Comparison of ENCODE assay signal across 2 cellular contexts in the genomic region with DNA sequence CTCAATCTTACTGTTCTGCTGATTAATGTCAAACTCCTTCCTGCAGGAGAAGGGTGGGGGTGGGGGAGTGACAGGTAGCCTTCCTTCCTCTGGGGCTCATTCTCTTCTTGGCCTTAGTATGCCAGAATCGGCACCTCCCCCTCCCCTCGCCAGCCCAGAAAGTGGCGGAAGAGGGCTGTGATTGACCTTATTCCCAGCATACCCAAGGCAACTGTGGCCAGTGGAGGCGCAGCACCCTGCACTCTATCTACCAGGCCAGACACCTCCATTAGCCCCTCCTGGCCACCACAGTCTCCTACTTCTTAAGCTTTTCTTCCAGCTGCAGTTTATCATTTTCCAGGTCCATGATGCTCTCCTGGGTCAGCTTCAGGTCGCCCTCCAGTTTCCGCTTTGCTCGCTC.
TF ChIP-seq lines count a peak whose summit lies in the region.

No MANE protein-coding gene starts in this region.

TF ChIP-seq in GM23338, 12 proteins besides CTCF, POLR2A, EP300 and RAD21 (continues in another document):
- TF ChIP-seq ZNF331 (CRISPR knock-in tag; IDR thresholded peaks at IDR 0.05; ENCODE audit: low read depth) (no peak), JUNB (IDR thresholded peaks at IDR 0.05; ENCODE audit: unreplicated experiment) (no peak), CREB1 (CRISPR knock-in tag; IDR thresholded peaks at IDR 0.05; ENCODE audit: low read depth) (no peak), STAT1 (IDR thresholded peaks at IDR 0.05; ENCODE audit: unreplicated experiment) (no peak), REST (IDR thresholded peaks at IDR 0.05; ENCODE audit: unreplicated experiment) (no peak), EZH2phosphoT487 (IDR thresholded peaks at IDR 0.05; ENCODE audit: unreplicated experiment) (no peak), EZH2 (IDR thresholded peaks at IDR 0.05; ENCODE audit: low read depth, unreplicated experiment) (no peak), NANOG (IDR thresholded peaks at IDR 0.05; ENCODE audit: borderline replicate concordance) (no peak), ETS1 (IDR thresholded peaks at IDR 0.05) (no peak)
- TF ChIP-seq, protein P1, sequence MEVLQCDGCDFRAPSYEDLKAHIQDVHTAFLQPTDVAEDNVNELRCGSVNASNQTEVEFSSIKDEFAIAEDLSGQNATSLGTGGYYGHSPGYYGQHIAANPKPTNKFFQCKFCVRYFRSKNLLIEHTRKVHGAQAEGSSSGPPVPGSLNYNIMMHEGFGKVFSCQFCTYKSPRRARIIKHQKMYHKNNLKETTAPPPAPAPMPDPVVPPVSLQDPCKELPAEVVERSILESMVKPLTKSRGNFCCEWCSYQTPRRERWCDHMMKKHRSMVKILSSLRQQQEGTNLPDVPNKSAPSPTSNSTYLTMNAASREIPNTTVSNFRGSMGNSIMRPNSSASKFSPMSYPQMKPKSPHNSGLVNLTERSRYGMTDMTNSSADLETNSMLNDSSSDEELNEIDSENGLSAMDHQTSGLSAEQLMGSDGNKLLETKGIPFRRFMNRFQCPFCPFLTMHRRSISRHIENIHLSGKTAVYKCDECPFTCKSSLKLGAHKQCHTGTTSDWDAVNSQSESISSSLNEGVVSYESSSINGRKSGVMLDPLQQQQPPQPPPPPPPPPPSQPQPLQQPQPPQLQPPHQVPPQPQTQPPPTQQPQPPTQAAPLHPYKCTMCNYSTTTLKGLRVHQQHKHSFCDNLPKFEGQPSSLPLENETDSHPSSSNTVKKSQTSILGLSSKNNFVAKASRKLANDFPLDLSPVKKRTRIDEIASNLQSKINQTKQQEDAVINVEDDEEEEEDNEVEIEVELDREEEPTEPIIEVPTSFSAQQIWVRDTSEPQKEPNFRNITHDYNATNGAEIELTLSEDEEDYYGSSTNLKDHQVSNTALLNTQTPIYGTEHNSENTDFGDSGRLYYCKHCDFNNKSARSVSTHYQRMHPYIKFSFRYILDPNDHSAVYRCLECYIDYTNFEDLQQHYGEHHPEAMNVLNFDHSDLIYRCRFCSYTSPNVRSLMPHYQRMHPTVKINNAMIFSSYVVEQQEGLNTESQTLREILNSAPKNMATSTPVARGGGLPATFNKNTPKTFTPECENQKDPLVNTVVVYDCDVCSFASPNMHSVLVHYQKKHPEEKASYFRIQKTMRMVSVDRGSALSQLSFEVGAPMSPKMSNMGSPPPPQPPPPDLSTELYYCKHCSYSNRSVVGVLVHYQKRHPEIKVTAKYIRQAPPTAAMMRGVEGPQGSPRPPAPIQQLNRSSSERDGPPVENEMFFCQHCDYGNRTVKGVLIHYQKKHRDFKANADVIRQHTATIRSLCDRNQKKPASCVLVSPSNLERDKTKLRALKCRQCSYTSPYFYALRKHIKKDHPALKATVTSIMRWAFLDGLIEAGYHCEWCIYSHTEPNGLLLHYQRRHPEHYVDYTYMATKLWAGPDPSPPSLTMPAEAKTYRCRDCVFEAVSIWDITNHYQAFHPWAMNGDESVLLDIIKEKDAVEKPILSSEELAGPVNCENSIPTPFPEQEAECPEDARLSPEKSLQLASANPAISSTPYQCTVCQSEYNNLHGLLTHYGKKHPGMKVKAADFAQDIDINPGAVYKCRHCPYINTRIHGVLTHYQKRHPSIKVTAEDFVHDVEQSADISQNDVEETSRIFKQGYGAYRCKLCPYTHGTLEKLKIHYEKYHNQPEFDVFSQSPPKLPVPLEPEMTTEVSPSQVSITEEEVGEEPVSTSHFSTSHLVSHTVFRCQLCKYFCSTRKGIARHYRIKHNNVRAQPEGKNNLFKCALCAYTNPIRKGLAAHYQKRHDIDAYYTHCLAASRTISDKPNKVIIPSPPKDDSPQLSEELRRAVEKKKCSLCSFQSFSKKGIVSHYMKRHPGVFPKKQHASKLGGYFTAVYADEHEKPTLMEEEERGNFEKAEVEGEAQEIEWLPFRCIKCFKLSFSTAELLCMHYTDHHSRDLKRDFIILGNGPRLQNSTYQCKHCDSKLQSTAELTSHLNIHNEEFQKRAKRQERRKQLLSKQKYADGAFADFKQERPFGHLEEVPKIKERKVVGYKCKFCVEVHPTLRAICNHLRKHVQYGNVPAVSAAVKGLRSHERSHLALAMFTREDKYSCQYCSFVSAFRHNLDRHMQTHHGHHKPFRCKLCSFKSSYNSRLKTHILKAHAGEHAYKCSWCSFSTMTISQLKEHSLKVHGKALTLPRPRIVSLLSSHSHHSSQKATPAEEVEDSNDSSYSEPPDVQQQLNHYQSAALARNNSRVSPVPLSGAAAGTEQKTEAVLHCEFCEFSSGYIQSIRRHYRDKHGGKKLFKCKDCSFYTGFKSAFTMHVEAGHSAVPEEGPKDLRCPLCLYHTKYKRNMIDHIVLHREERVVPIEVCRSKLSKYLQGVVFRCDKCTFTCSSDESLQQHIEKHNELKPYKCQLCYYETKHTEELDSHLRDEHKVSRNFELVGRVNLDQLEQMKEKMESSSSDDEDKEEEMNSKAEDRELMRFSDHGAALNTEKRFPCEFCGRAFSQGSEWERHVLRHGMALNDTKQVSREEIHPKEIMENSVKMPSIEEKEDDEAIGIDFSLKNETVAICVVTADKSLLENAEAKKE (CRISPR knock-in tag; IDR thresholded peaks at IDR 0.05), result no peak

TF ChIP-seq in WTC11, 78 proteins besides CTCF, POLR2A, EP300 and RAD21:
- TF ChIP-seq, protein P2, sequence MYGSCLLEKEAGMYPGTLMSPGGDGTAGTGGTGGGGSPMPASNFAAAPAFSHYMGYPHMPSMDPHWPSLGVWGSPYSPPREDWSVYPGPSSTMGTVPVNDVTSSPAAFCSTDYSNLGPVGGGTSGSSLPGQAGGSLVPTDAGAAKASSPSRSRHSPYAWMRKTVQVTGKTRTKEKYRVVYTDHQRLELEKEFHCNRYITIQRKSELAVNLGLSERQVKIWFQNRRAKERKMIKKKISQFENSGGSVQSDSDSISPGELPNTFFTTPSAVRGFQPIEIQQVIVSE (CRISPR knock-in tag; IDR thresholded peaks at IDR 0.05; ENCODE audit: borderline replicate concordance), result no peak
- TF ChIP-seq NR1H2 (CRISPR knock-in tag; IDR thresholded peaks at IDR 0.05), result no peak
- no peak for TF ChIP-seq TP53 (CRISPR knock-in tag; IDR thresholded peaks at IDR 0.05)
- TF ChIP-seq RELA (CRISPR knock-in tag; IDR thresholded peaks at IDR 0.05; ENCODE audit: borderline replicate concordance), result no peak
- no peak for TF ChIP-seq PRRX2 (CRISPR knock-in tag; IDR thresholded peaks at IDR 0.05)
- no peak for TF ChIP-seq SMAD3 (CRISPR knock-in tag; IDR thresholded peaks at IDR 0.05; ENCODE audit: borderline replicate concordance)
- no peak for TF ChIP-seq ELF4 (CRISPR knock-in tag; IDR thresholded peaks at IDR 0.05; ENCODE audit: low read depth)
- TF ChIP-seq ZNF232 (CRISPR knock-in tag; IDR thresholded peaks at IDR 0.05), result no peak
- TF ChIP-seq, protein P3, sequence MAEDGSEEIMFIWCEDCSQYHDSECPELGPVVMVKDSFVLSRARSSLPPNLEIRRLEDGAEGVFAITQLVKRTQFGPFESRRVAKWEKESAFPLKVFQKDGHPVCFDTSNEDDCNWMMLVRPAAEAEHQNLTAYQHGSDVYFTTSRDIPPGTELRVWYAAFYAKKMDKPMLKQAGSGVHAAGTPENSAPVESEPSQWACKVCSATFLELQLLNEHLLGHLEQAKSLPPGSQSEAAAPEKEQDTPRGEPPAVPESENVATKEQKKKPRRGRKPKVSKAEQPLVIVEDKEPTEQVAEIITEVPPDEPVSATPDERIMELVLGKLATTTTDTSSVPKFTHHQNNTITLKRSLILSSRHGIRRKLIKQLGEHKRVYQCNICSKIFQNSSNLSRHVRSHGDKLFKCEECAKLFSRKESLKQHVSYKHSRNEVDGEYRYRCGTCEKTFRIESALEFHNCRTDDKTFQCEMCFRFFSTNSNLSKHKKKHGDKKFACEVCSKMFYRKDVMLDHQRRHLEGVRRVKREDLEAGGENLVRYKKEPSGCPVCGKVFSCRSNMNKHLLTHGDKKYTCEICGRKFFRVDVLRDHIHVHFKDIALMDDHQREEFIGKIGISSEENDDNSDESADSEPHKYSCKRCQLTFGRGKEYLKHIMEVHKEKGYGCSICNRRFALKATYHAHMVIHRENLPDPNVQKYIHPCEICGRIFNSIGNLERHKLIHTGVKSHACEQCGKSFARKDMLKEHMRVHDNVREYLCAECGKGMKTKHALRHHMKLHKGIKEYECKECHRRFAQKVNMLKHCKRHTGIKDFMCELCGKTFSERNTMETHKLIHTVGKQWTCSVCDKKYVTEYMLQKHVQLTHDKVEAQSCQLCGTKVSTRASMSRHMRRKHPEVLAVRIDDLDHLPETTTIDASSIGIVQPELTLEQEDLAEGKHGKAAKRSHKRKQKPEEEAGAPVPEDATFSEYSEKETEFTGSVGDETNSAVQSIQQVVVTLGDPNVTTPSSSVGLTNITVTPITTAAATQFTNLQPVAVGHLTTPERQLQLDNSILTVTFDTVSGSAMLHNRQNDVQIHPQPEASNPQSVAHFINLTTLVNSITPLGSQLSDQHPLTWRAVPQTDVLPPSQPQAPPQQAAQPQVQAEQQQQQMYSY (CRISPR knock-in tag; IDR thresholded peaks at IDR 0.05), result no peak
- no peak for TF ChIP-seq GRHL2 (CRISPR knock-in tag; IDR thresholded peaks at IDR 0.05; ENCODE audit: insufficient replicate concordance, severe bottlenecking)
- TF ChIP-seq, protein P4, sequence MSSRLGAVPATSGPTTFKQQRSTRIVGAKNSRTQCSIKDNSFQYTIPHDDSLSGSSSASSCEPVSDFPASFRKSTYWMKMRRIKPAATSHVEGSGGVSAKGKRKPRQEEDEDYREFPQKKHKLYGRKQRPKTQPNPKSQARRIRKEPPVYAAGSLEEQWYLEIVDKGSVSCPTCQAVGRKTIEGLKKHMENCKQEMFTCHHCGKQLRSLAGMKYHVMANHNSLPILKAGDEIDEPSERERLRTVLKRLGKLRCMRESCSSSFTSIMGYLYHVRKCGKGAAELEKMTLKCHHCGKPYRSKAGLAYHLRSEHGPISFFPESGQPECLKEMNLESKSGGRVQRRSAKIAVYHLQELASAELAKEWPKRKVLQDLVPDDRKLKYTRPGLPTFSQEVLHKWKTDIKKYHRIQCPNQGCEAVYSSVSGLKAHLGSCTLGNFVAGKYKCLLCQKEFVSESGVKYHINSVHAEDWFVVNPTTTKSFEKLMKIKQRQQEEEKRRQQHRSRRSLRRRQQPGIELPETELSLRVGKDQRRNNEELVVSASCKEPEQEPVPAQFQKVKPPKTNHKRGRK (CRISPR knock-in tag; IDR thresholded peaks at IDR 0.05; ENCODE audit: borderline replicate concordance), result no peak
- no peak for TF ChIP-seq ZBTB21 (CRISPR knock-in tag; IDR thresholded peaks at IDR 0.05; ENCODE audit: borderline replicate concordance)
- no peak for TF ChIP-seq ZNF423 (CRISPR knock-in tag; IDR thresholded peaks at IDR 0.05)
- no peak for TF ChIP-seq CREB1 (CRISPR knock-in tag; IDR thresholded peaks at IDR 0.05)
- no peak for TF ChIP-seq ZNF281 (CRISPR knock-in tag; IDR thresholded peaks at IDR 0.05)
- TF ChIP-seq ZSCAN18 (CRISPR knock-in tag; IDR thresholded peaks at IDR 0.05), result no peak
- no peak for TF ChIP-seq ATF6 (CRISPR knock-in tag; IDR thresholded peaks at IDR 0.05)
